Comparison of ENCODE assay signal across 8 cellular contexts in genomic region chr1:6613361-6614018, GRCh38. TPM values are rescaled to one million over a fixed set of nuclear protein-coding genes. Genes with fewer than 3 reads are reported as not detected.
DNase-seq lines count a peak whose midpoint lies in the region; ATAC-seq and TF ChIP-seq lines count a peak whose summit lies in the region.

Gene PHF13 (plus strand): TSS chr1:6613731. CDS start chr1:6614067, 336 bp downstream.

- peaks cover 3% of the 10 kb centered on the region for H3K36me3 Mint-ChIP-seq in type B pancreatic cell

- peaks cover 18% of the 10 kb centered on the region for H3K4me1 Mint-ChIP-seq in type B pancreatic cell (ENCODE audit: unreplicated experiment)

- peak; percentile 41 for TF ChIP-seq POLR2A in GM15510 (IDR thresholded peaks at IDR 0.05; ENCODE audit: borderline replicate concordance, extremely low read depth, insufficient read length)
- peak; percentile 44 to 45 for TF ChIP-seq POLR2A in adrenal gland (IDR thresholded peaks at IDR 0.05)

- intact Hi-C loops in adrenal gland (cut with DNase I): no loop called here
- intact Hi-C loops in heart right ventricle (cut with DNase I): loop anchor here in 2 of 10 donors (1.0 to 10.0 kb wide), 3 partner anchors 9 to 171 kb away; partner anchors contain the start of gene CAMTA1 (in 1 of the 2)
- intact Hi-C loops in posterior cingulate gyrus (cut with DNase I): loop anchor here (1.0 to 10.0 kb wide), 3 partner anchors 10 to 171 kb away; partner anchors contain the start of gene CAMTA1

- H3K27me3 ChIP-seq in adrenal gland (no peaks in the 10 kb centered on the region), heart right ventricle (peaks cover 0 to 7% (median 0%) of the 10 kb centered on the region in 7 donors)

- TF ChIP-seq CTCF in adrenal gland (IDR thresholded peaks at IDR 0.05): peak in 1 of 6 experiments; percentile 7
- no peak for TF ChIP-seq CTCF in heart right ventricle (IDR thresholded peaks at IDR 0.05)
- TF ChIP-seq CTCF in type B pancreatic cell (conservative IDR thresholded peaks at IDR 0.05): no peak

- peaks cover 0 to 6% of the 10 kb centered on the region in 2 donors for H3K36me3 ChIP-seq in adrenal gland (replicated peaks in 1 of 2)
- peaks cover 0 to 20% (median 0%) of the 10 kb centered on the region in 9 donors for H3K36me3 ChIP-seq in heart right ventricle

- WGBS in adrenal gland, 4 donors: 0 to 4% (median 0%) methylated on average over 5 to 84 of the region's 84 CpGs
- WGBS in heart right ventricle, 2 donors: 1% methylated on average over 35 to 83 of the region's 84 CpGs

- peak; percentile 87 for ATAC-seq in HG02884 (IDR thresholded peaks at IDR 0.05; ENCODE audit: unreplicated experiment)
- peak; percentile 97 to 99 (median 98) for ATAC-seq in heart right ventricle

- H3K4me1 ChIP-seq in adrenal gland (replicated peaks in 1 of 2) (peaks cover 10 to 23% of the 10 kb centered on the region in 2 donors), heart right ventricle (peaks cover 2 to 57% (median 24%) of the 10 kb centered on the region in 9 donors)

- DNase-seq in NCI-H146 treated with DMSO at 0.1 percent for 48 hours (lab: John Stamatoyannopoulos, UW; ENCODE audit: unreplicated experiment): peak; percentile 89
- DNase-seq in T-helper 1 cell: peak; percentile 99
- peak; percentile 99 to 100 (median 100) for DNase-seq in adrenal gland
- peak; percentile 99 to 100 for DNase-seq in heart right ventricle
- peak; percentile 99 to 100 (median 100) for DNase-seq in posterior cingulate gyrus
- peak; percentile 100 for DNase-seq in type B pancreatic cell (ENCODE audit: extremely low spot score, unreplicated experiment)

- no peaks in the 10 kb centered on the region for H3K27me3 Mint-ChIP-seq in type B pancreatic cell

- peak within 1 kb of the TSS; percentile 97 for H3K4me3 Mint-ChIP-seq in type B pancreatic cell

- H3K27ac Mint-ChIP-seq in type B pancreatic cell: peak within 1 kb of the TSS; percentile 98

- no peaks in the 10 kb centered on the region for H3K9me3 Mint-ChIP-seq in type B pancreatic cell

- H3K9me3 ChIP-seq in adrenal gland (replicated peaks in 1 of 3): no peaks in the 10 kb centered on the region
- H3K9me3 ChIP-seq in heart right ventricle: no peaks in the 10 kb centered on the region

- H3K4me3 ChIP-seq in adrenal gland: peak within 1 kb of the TSS; percentile 73 to 98 (median 86)
- H3K4me3 ChIP-seq in heart right ventricle: peak within 1 kb of the TSS; percentile 68 to 100 (median 98)

- H3K27ac ChIP-seq in adrenal gland: peak within 1 kb of the TSS; percentile 81 to 99 (median 93)
- peak within 1 kb of the TSS; percentile 93 to 99 (median 96) for H3K27ac ChIP-seq in heart right ventricle

RNA-seq across cellular contexts. Expression of gene PHF13, which starts in this region (rescaled TPM):
- 10 to 100 TPM in 7 of 8 donors, 1 to 10 TPM in 1; 8.7 to 20.1 (median 13.9) TPM for total RNA-seq in adrenal gland
- polyA plus RNA-seq in adrenal gland: 10 to 100 TPM in 2 of 3 donors, 1 to 10 TPM in 1; 4.7 to 14.8 (median 11.2) TPM
- 10 to 100 TPM in 1 of 10 donors, 1 to 10 TPM in 9; 5.9 to 12.2 (median 8.0) TPM for total RNA-seq in heart right ventricle
- 1 to 10 TPM; 3.7 to 5.2 TPM for polyA plus RNA-seq in heart right ventricle
- total RNA-seq in type B pancreatic cell (ENCODE audit: low replicate concordance): 14.7 and 21.2 TPM in 2 replicates

Comparison
In these comparisons a context has a peak if more than half of its experiments do, and no peak if none do; other contexts are left out.
1. Peak in every context shown above with its lines: DNase-seq, ATAC-seq, H3K4me3 ChIP-seq and H3K27ac ChIP-seq.